Comparison of ENCODE assay signal across 1 cellular context in genomic region chr17:14297161-14297851, GRCh38.
TF ChIP-seq lines count a peak whose summit lies in the region.

No MANE protein-coding gene starts in this region.

TF ChIP-seq in HepG2, 621 proteins besides CTCF, POLR2A, EP300 and RAD21 (continued from another document and continues in another):
- TF ChIP-seq CERS6 (CRISPR knock-in tag; IDR thresholded peaks at IDR 0.05) = no peak
- 0 out of 2 replicates have a peak, but pooled peaks have one; percentile 10 for TF ChIP-seq NFYB (CRISPR knock-in tag; IDR thresholded peaks at IDR 0.05)
- no peak for TF ChIP-seq NFE2 (CRISPR knock-in tag; IDR thresholded peaks at IDR 0.05)
- TF ChIP-seq ZSCAN22 (CRISPR knock-in tag; IDR thresholded peaks at IDR 0.05) = no peak
- TF ChIP-seq ZNF276 (CRISPR knock-in tag; IDR thresholded peaks at IDR 0.05; ENCODE audit: low read depth) = no peak
- peak; percentile 43; the same call in 1 of the 2 replicates for TF ChIP-seq ZNF598 (CRISPR knock-in tag; IDR thresholded peaks at IDR 0.05; ENCODE audit: borderline replicate concordance)
- TF ChIP-seq U2AF1 (optimal IDR thresholded peaks at IDR 0.05; ENCODE audit: low read depth, low read length) = no peak
- TF ChIP-seq AGO1 (IDR thresholded peaks at IDR 0.05; ENCODE audit: low read depth, low read length, poor library complexity, severe bottlenecking) = no peak
- peak; percentile 57 for TF ChIP-seq ZNF639 (CRISPR knock-in tag; conservative IDR thresholded peaks at IDR 0.05)
- no peak for TF ChIP-seq TEAD2 (CRISPR knock-in tag; IDR thresholded peaks at IDR 0.05)
- TF ChIP-seq ATF2 (CRISPR knock-in tag; IDR thresholded peaks at IDR 0.05) = peak; percentile 32; the same call in 1 of the 2 replicates
- 0 out of 2 replicates have a peak, but pooled peaks have one; percentile 52 for TF ChIP-seq ZBTB2 (CRISPR knock-in tag; IDR thresholded peaks at IDR 0.05; ENCODE audit: low read depth)
- TF ChIP-seq E2F5 (CRISPR knock-in tag; conservative IDR thresholded peaks at IDR 0.05) = no peak
- no peak for TF ChIP-seq ZSCAN21 (CRISPR knock-in tag; IDR thresholded peaks at IDR 0.05; ENCODE audit: borderline replicate concordance)
- TF ChIP-seq ZNF446 (CRISPR knock-in tag; IDR thresholded peaks at IDR 0.05) = no peak
- 0 out of 2 replicates have a peak, but pooled peaks have one; percentile 46 for TF ChIP-seq ZSCAN29 (CRISPR knock-in tag; conservative IDR thresholded peaks at IDR 0.05)
- no peak for TF ChIP-seq RARG (CRISPR knock-in tag; IDR thresholded peaks at IDR 0.05; ENCODE audit: low read depth)
- no peak for TF ChIP-seq FLYWCH1 (CRISPR knock-in tag; IDR thresholded peaks at IDR 0.05)
- TF ChIP-seq ZNF616 (CRISPR knock-in tag; IDR thresholded peaks at IDR 0.05; ENCODE audit: low read depth) = no peak; the same call in 1 of the 2 replicates
- no peak for TF ChIP-seq PREB (CRISPR knock-in tag; IDR thresholded peaks at IDR 0.05)
- TF ChIP-seq IKZF1 (IDR thresholded peaks at IDR 0.05) = no peak
- no peak for TF ChIP-seq TRIM22 (IDR thresholded peaks at IDR 0.05)
- TF ChIP-seq EED (CRISPR knock-in tag; IDR thresholded peaks at IDR 0.05) = no peak
- TF ChIP-seq NAIF1 (CRISPR knock-in tag; IDR thresholded peaks at IDR 0.05; ENCODE audit: borderline replicate concordance) = no peak
- TF ChIP-seq ZNF337 (CRISPR knock-in tag; IDR thresholded peaks at IDR 0.05; ENCODE audit: borderline replicate concordance, low read depth) = no peak
- TF ChIP-seq ZNF570 (CRISPR knock-in tag; IDR thresholded peaks at IDR 0.05; ENCODE audit: borderline replicate concordance) = no peak
- TF ChIP-seq KDM5A (IDR thresholded peaks at IDR 0.05; ENCODE audit: borderline replicate concordance, low read length) = no peak
- peak; percentile 28; the same call in 1 of the 2 replicates for TF ChIP-seq ZNF343 (CRISPR knock-in tag; IDR thresholded peaks at IDR 0.05)
- no peak for TF ChIP-seq ZNF572 (CRISPR knock-in tag; IDR thresholded peaks at IDR 0.05)
- no peak for TF ChIP-seq SMYD3 (CRISPR knock-in tag; IDR thresholded peaks at IDR 0.05)
- TF ChIP-seq MED8 (CRISPR knock-in tag; IDR thresholded peaks at IDR 0.05; ENCODE audit: insufficient replicate concordance) = no peak
- TF ChIP-seq ZMYM3 (CRISPR knock-in tag; IDR thresholded peaks at IDR 0.05) = no peak
- 0 out of 2 replicates have a peak, but pooled peaks have one; percentile 30 for TF ChIP-seq TGIF2 (CRISPR knock-in tag; IDR thresholded peaks at IDR 0.05)
- no peak for TF ChIP-seq ARID3A (IDR thresholded peaks at IDR 0.05; ENCODE audit: low read depth, low read length)
- peak; percentile 36; the same call in 1 of the 2 replicates for TF ChIP-seq ERF (CRISPR knock-in tag; IDR thresholded peaks at IDR 0.05)
- TF ChIP-seq ZNF574 (CRISPR knock-in tag; IDR thresholded peaks at IDR 0.05) = peak; percentile 72
- no peak for TF ChIP-seq ZBTB3 (CRISPR knock-in tag; IDR thresholded peaks at IDR 0.05; ENCODE audit: borderline replicate concordance, low read depth)
- 0 out of 2 replicates have a peak, but pooled peaks have one; percentile 49 for TF ChIP-seq ZNF614 (CRISPR knock-in tag; IDR thresholded peaks at IDR 0.05; ENCODE audit: borderline replicate concordance)
- TF ChIP-seq SALL1 (CRISPR knock-in tag; IDR thresholded peaks at IDR 0.05) = peak; percentile 63
- TF ChIP-seq ZNF670 (CRISPR knock-in tag; IDR thresholded peaks at IDR 0.05; ENCODE audit: borderline replicate concordance) = no peak
- peak; percentile 87; the same call in 1 of the 2 replicates for TF ChIP-seq ZGPAT (CRISPR knock-in tag; IDR thresholded peaks at IDR 0.05)
- peak; percentile 61; the same call in 1 of the 2 replicates for TF ChIP-seq REPIN1 (CRISPR knock-in tag; IDR thresholded peaks at IDR 0.05; ENCODE audit: borderline replicate concordance, low read depth)
- TF ChIP-seq BRD4 (CRISPR knock-in tag; IDR thresholded peaks at IDR 0.05) = no peak; the same call in 1 of the 2 replicates
- TF ChIP-seq PITX1 (CRISPR knock-in tag; IDR thresholded peaks at IDR 0.05) = peak; percentile 42; the same call in 1 of the 2 replicates
